ENCODE assay signal across 27 cellular contexts in the genomic region with DNA sequence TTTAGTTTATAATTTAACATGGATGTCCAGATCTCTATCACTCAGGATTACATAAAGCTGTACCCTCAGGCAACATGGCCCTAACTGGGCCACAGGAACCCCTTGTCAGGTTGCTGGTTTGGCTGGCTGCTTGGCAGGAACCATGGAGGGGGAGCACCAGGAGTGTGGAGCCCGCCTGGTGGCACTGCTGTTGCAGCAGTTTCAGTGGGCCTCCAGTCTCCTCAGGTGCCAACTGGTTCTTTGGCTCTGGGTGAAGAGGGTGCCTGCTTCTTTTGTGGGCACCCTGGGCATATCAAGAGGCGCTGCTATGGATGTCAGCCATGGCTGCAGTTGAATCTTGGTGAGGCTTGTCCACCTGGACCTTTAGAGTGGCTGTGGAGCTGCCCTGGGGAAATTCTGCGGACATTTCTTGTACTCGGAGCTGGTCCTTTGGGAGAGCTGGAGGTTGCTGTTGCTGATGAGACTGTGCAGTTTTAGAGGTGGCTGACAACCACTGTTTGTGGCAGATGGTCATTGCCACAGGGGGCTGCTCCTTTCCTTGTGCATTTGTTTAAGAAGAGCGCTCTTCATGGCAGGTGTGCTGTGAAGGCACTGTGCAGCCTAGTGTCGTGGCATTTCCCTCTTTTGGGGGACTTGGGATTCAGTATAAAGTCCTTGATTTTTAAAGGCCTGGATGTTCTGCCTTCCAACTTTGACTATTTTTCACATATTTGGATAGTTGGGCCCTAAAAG.
"Had no signal": no experiment of that assay in that cellular context is flagged by ENCODE, and none has a peak within 500 bp of the region (broad histone marks: within the 10 kb centered on the region; RNA-seq: fewer than 3 reads in every experiment).

No MANE protein-coding gene starts in this region.

- ATAC-seq: activated CD8-positive, alpha-beta T cell treated with anti-CD3 and anti-CD28 coated beads for 36 hours; activated naive CD8-positive, alpha-beta T cell treated with anti-CD3 and anti-CD28 coated beads, Interleukin-2, amount 50 U/mL, for 24 hours; mucosa of descending colon; sciatic nerve; stimulated activated naive CD8-positive, alpha-beta T cell treated with anti-CD3 and anti-CD28 coated beads, Interleukin-15, Interleukin-2, amounts not matched to agents 100 U/mL and 50 U/mL, for 24 hours had no signal

- DNase-seq: activated CD4-positive, alpha-beta T cell treated with anti-CD3 and anti-CD28 coated beads, Interleukin-2, amount 10 ng/mL, durations not matched to agents 24 days and 14 days; activated CD4-positive, CD25-positive, alpha-beta regulatory T cell treated with anti-CD3 and anti-CD28 coated beads, Interleukin-2, amount 50 U/mL, for 72 hours; activated CD8-positive, alpha-beta T cell treated with anti-CD3 and anti-CD28 coated beads for 36 hours; activated naive CD8-positive, alpha-beta T cell treated with anti-CD3 and anti-CD28 coated beads, Interleukin-2, amount 50 U/mL, for 24 hours; activated T-cell treated with anti-CD3 and anti-CD28 coated beads, Interleukin-2, amount 50 U/mL, for 48 hours; amygdala; central memory CD4-positive, alpha-beta T cell; effector CD8-positive, alpha-beta T cell; esophagus squamous epithelium; foreskin melanocyte; left ventricle myocardium inferior; mucosa of descending colon; ovary; stimulated activated CD4-positive, alpha-beta T cell treated with anti-CD3 and anti-CD28 coated beads, Interleukin-12 subunit alpha, Interleukin-12 subunit beta, amount 100 ng/mL, for 4 hours; stimulated activated CD4-positive, alpha-beta T cell treated with anti-CD3 and anti-CD28 coated beads, Interleukin-4, amount 100 ng/mL, for 1 hour; stimulated activated naive CD8-positive, alpha-beta T cell treated with anti-CD3 and anti-CD28 coated beads, Interleukin-15, Interleukin-2, amounts not matched to agents 100 U/mL and 50 U/mL, for 24 hours; T1000; testis; transverse colon had no signal

- H3K36me3 Mint-ChIP-seq: activated naive CD4-positive, alpha-beta T cell treated with anti-CD3 and anti-CD28 coated beads, Interleukin-2, amount 50 U/mL, for 24 hours had no signal

- H3K27me3 ChIP-seq: breast epithelium, esophagus squamous epithelium, ovary, testis, transverse colon had no signal

- H3K4me3 ChIP-seq: breast epithelium, esophagus squamous epithelium, left ventricle myocardium inferior, mucosa of descending colon, ovary, skin epidermis, testis, transverse colon had no signal

- H3K27ac Mint-ChIP-seq: activated CD4-positive, alpha-beta T cell treated with anti-CD3 and anti-CD28 coated beads, Interleukin-2, amount 10 ng/mL, durations not matched to agents 24 days and 14 days; activated CD8-positive, alpha-beta T cell treated with anti-CD3 and anti-CD28 coated beads for 36 hours; activated naive CD4-positive, alpha-beta T cell treated with anti-CD3 and anti-CD28 coated beads, Interleukin-2, amount 50 U/mL, for 24 hours; activated naive CD8-positive, alpha-beta T cell treated with anti-CD3 and anti-CD28 coated beads, Interleukin-2, amount 50 U/mL, for 24 hours; activated T-helper 2 cell treated with anti-CD3 and anti-CD28 coated beads, Interferon-gamma antibody, Interleukin-2, Interleukin-4, amounts not matched to agents 10 μg/mL and 5 μg/mL and 100 μg/mL, durations not matched to agents 14 hours and 24 hours and 36 hours; nephron; progenitor cell of endocrine pancreas had no signal

- H3K36me3 ChIP-seq: breast epithelium, esophagus squamous epithelium, left ventricle myocardium inferior, ovary, transverse colon had no signal

- H3K27ac ChIP-seq: breast epithelium, epithelial cell of prostate, esophagus squamous epithelium, left ventricle myocardium inferior, ovary, skin epidermis, testis, transverse colon had no signal

- H3K27me3 Mint-ChIP-seq: activated CD4-positive, alpha-beta T cell treated with anti-CD3 and anti-CD28 coated beads, Interleukin-2, amount 10 ng/mL, durations not matched to agents 24 days and 14 days; activated CD8-positive, alpha-beta T cell treated with anti-CD3 and anti-CD28 coated beads for 36 hours; activated naive CD4-positive, alpha-beta T cell treated with anti-CD3 and anti-CD28 coated beads, Interleukin-2, amount 50 U/mL, for 24 hours; activated naive CD8-positive, alpha-beta T cell treated with anti-CD3 and anti-CD28 coated beads, Interleukin-2, amount 50 U/mL, for 24 hours; progenitor cell of endocrine pancreas had no signal

- H3K9me3 ChIP-seq: breast epithelium, esophagus squamous epithelium, left ventricle myocardium inferior, mucosa of descending colon, ovary, testis, transverse colon had no signal

- H3K4me1 Mint-ChIP-seq: activated CD4-positive, alpha-beta T cell treated with anti-CD3 and anti-CD28 coated beads, Interleukin-2, amount 10 ng/mL, durations not matched to agents 24 days and 14 days; activated naive CD4-positive, alpha-beta T cell treated with anti-CD3 and anti-CD28 coated beads, Interleukin-2, amount 50 U/mL, for 24 hours; activated naive CD8-positive, alpha-beta T cell treated with anti-CD3 and anti-CD28 coated beads, Interleukin-2, amount 50 U/mL, for 24 hours; nephron had no signal

- H3K4me3 Mint-ChIP-seq: activated CD4-positive, alpha-beta T cell treated with anti-CD3 and anti-CD28 coated beads, Interleukin-2, amount 10 ng/mL, durations not matched to agents 24 days and 14 days; activated CD8-positive, alpha-beta T cell treated with anti-CD3 and anti-CD28 coated beads for 36 hours; activated naive CD4-positive, alpha-beta T cell treated with anti-CD3 and anti-CD28 coated beads, Interleukin-2, amount 50 U/mL, for 24 hours; activated naive CD8-positive, alpha-beta T cell treated with anti-CD3 and anti-CD28 coated beads, Interleukin-2, amount 50 U/mL, for 24 hours; nephron had no signal

- H3K4me1 ChIP-seq: breast epithelium, esophagus squamous epithelium, left ventricle myocardium inferior, testis, transverse colon had no signal

- H3K9me3 Mint-ChIP-seq: activated CD4-positive, alpha-beta T cell treated with anti-CD3 and anti-CD28 coated beads, Interleukin-2, amount 10 ng/mL, durations not matched to agents 24 days and 14 days; activated CD8-positive, alpha-beta T cell treated with anti-CD3 and anti-CD28 coated beads for 36 hours; activated naive CD4-positive, alpha-beta T cell treated with anti-CD3 and anti-CD28 coated beads, Interleukin-2, amount 50 U/mL, for 24 hours; activated naive CD8-positive, alpha-beta T cell treated with anti-CD3 and anti-CD28 coated beads, Interleukin-2, amount 50 U/mL, for 24 hours; activated T-helper 2 cell treated with anti-CD3 and anti-CD28 coated beads, Interferon-gamma antibody, Interleukin-2, Interleukin-4, amounts not matched to agents 10 μg/mL and 5 μg/mL and 100 μg/mL, durations not matched to agents 14 hours and 24 hours and 36 hours; nephron had no signal
